ENCODE assay signal across 1 cellular context in the genomic region with DNA sequence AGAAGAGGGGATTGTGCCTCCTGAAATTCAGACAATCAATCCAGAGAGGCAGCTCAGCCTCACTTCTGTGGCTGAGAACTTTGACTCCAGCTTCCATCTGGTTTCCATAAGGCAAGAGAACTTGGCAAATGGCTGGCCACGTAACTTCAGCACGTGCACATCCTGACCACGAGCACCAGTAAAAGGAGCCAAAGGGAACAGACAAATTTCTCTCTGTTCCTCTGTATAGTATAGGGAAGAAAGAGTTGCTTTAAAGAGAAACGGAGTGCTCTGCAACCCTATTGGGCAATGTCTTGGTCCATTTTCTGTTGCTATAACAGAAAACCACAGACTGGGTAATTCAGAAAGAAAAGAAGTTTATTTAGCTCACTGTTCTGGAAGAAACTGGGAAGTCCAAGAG.
TF ChIP-seq lines count a peak whose summit lies in the region.

No MANE protein-coding gene starts in this region.

TF ChIP-seq in IMR-90, 13 proteins besides CTCF, POLR2A, EP300 and RAD21 (continued from another document):
- peak; percentile 23; the same call in 1 of the 2 replicates for TF ChIP-seq CEBPB (IDR thresholded peaks at IDR 0.05; ENCODE audit: low read depth, low read length)
- TF ChIP-seq MAFK (IDR thresholded peaks at IDR 0.05; ENCODE audit: low read depth, low read length), result no peak
- no peak for TF ChIP-seq RFX5 (IDR thresholded peaks at IDR 0.05; ENCODE audit: low read depth, low read length)
TF ChIP-seq in IMR-90: peak in this region for 2.
